10 cellular contexts compared by ENCODE assay signal in the genomic region with DNA sequence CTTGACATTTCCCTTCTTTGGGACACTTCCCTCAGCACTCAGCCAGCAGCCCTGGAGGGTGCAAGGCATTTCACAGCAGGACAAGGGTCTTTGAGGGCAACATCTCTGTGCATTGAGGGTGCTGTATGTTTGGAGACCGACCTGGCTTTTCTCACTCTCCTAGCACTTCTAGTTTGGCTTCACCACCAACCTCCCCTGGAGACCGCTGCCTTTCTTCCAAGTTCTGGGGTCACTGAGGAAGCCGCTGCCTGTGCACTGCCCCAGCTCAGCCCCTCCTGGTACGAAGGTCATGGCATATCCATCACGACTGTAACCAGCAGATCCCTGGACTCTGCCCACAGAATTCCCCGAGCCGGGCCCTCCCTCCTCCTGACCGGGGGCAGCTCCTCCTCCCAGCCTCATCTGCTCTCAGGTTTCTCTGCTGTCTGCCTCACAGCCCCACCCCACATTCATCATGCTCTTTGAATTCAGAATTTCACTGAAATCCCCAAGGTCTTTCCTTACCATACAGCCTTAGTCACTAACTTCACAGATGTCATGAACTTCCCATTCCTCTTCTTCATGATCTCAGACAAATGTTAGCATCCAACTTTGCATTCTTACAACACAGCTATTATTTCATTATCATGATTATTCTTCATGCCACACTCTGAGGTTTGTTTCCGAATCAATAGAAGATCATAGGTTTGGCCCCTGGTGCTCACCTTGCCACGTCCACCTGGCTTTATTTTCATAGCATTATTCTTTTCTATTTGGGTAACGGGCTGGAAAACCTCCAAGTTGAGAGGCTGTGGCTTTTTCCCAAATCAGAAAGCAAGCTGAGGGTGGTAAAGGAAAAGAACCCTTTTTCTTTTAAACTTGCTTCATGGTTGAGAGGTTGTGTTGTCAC.
DNase-seq lines count a peak whose midpoint lies in the region; ATAC-seq and TF ChIP-seq lines count a peak whose summit lies in the region.
"Had no signal": no experiment of that assay in that cellular context is flagged by ENCODE, and none has a peak within 500 bp of the region (broad histone marks: within the 10 kb centered on the region; RNA-seq: fewer than 3 reads in every experiment).

No MANE protein-coding gene starts in this region.

- no TSS peak for BruUV-seq in Calu3 (replicated peaks; lab: Mats Ljungman, UMichigan)

- no peak overlapping the region for H3K27ac ChIP-seq in naive thymus-derived CD4-positive, alpha-beta T cell (ENCODE audit: low read depth, low read length)

- H3K36me3 ChIP-seq in naive thymus-derived CD4-positive, alpha-beta T cell (ENCODE audit: control insufficient read depth in 2 of 3, insufficient read depth in 3 of 3, low read length in 3 of 3), result no peaks in the 10 kb centered on the region

- peak overlapping the region; percentile 54 for H3K27ac Mint-ChIP-seq in Calu3 (ENCODE audit: unreplicated experiment)
- H3K27ac Mint-ChIP-seq in naive thymus-derived CD4-positive, alpha-beta T cell, result peak overlapping the region in 5 of 9 donors; percentile 1 to 66 (median 32)

- CTCF ChIA-PET in Calu3 (lab: Charles Lee), result interaction anchor here (1.5 kb wide), 1 partner anchor 9 kb away, joined by 4 read pairs; no protein-coding TSS in a partner anchor
- CTCF ChIA-PET in naive thymus-derived CD4-positive, alpha-beta T cell (lab: Charles Lee), result no interaction called here

- H3K27me3 ChIP-seq in naive thymus-derived CD4-positive, alpha-beta T cell (ENCODE audit: control insufficient read depth in 2 of 2, insufficient read depth in 2 of 2, low read length in 2 of 2), result no peaks in the 10 kb centered on the region

- H3K4me1 Mint-ChIP-seq in Calu3 (ENCODE audit: low read depth, unreplicated experiment), result peaks cover 31% of the 10 kb centered on the region
- H3K4me1 Mint-ChIP-seq in naive thymus-derived CD4-positive, alpha-beta T cell, result peaks cover 12 to 42% (median 30%) of the 10 kb centered on the region in 7 donors

- intact Hi-C loops in Calu3 (cut with micrococcal nuclease; ENCODE audit: unreplicated experiment), result no loop called here
- intact Hi-C loops in naive thymus-derived CD4-positive, alpha-beta T cell (cut with micrococcal nuclease), result no loop called here

- H3K4me3 ChIP-seq in epithelial cell of esophagus (ENCODE audit: low read length), result no peak overlapping the region
- H3K4me3 ChIP-seq in naive thymus-derived CD4-positive, alpha-beta T cell (ENCODE audit: low read length), result no peak overlapping the region
- H3K4me3 ChIP-seq: skin epidermis had no signal

- H3K9me3 Mint-ChIP-seq in Calu3 (ENCODE audit: low read depth, unreplicated experiment), result no peaks in the 10 kb centered on the region
- H3K9me3 Mint-ChIP-seq in naive thymus-derived CD4-positive, alpha-beta T cell, result no peaks in the 10 kb centered on the region

- TF ChIP-seq CTCF in Calu3 (IDR thresholded peaks at IDR 0.05; ENCODE audit: unreplicated experiment) (no peak), epithelial cell of esophagus (IDR thresholded peaks at IDR 0.05; ENCODE audit: insufficient read depth, low read depth, low read length, missing control alignments) (no peak)

- no peaks in the 10 kb centered on the region for H3K27me3 Mint-ChIP-seq in Calu3 (ENCODE audit: unreplicated experiment)
- H3K27me3 Mint-ChIP-seq in naive thymus-derived CD4-positive, alpha-beta T cell, result peaks cover 0 to 11% (median 0%) of the 10 kb centered on the region in 5 donors

- peaks cover 11 to 29% of the 10 kb centered on the region in 2 donors for H3K4me1 ChIP-seq in naive thymus-derived CD4-positive, alpha-beta T cell (ENCODE audit: control insufficient read depth in 2 of 2, insufficient read depth in 2 of 2, low read length in 2 of 2)

- ATAC-seq in naive thymus-derived CD4-positive, alpha-beta T cell, result peak; percentile 22
- ATAC-seq in GM19395 (IDR thresholded peaks at IDR 0.05; ENCODE audit: unreplicated experiment), result no peak

- no peaks in the 10 kb centered on the region for H3K9me3 ChIP-seq in naive thymus-derived CD4-positive, alpha-beta T cell (ENCODE audit: control insufficient read depth in 2 of 3, low read length in 3 of 3)

- POLR2A ChIA-PET in naive thymus-derived CD4-positive, alpha-beta T cell (lab: Charles Lee), result no interaction called here

- DNase-seq in Calu3 (peak; percentile 68), NCI-H2029 treated with DMSO at 0.1 percent for 48 hours (lab: John Stamatoyannopoulos, UW) (peak; percentile 80), epithelial cell of esophagus (ENCODE audit: low read depth) (peak; percentile 97), T-helper 9 cell (no peak), GF-D8 (lab: John Stamatoyannopoulos, UW) (no peak), inferior parietal cortex (ENCODE audit: extremely low spot score) (no peak)
- no peak for DNase-seq in naive thymus-derived CD4-positive, alpha-beta T cell
- DNase-seq: activated effector memory CD4-positive, alpha-beta T cell treated with anti-CD3 and anti-CD28 coated beads, Interleukin-2, amount 50 U/mL, for 16 hours had no signal

- no peaks in the 10 kb centered on the region for H3K36me3 Mint-ChIP-seq in Calu3 (ENCODE audit: insufficient read depth, unreplicated experiment)
- H3K36me3 Mint-ChIP-seq in naive thymus-derived CD4-positive, alpha-beta T cell, result no peaks in the 10 kb centered on the region

- no peak overlapping the region for H3K4me3 Mint-ChIP-seq in Calu3 (ENCODE audit: low read depth, unreplicated experiment)
- peak overlapping the region in 1 of 10 donors; percentile 12 for H3K4me3 Mint-ChIP-seq in naive thymus-derived CD4-positive, alpha-beta T cell

Comparison
In these comparisons a context has a peak if more than half of its experiments do, and no peak if none do; other contexts are left out.
1. DNase-seq: peak in Calu3 (single experiment), NCI-H2029 treated with DMSO at 0.1 percent for 48 hours (single experiment) and epithelial cell of esophagus (single experiment); none in naive thymus-derived CD4-positive, alpha-beta T cell (0 of 9), T-helper 9 cell (single experiment), GF-D8 (single experiment) and inferior parietal cortex (single experiment).